13 cellular contexts compared by ENCODE assay signal in genomic region chr2:38692636-38693318, GRCh38. TPM values are rescaled to one million over a fixed set of nuclear protein-coding genes. Genes with fewer than 3 reads are reported as not detected.
DNase-seq lines count a peak whose midpoint lies in the region; ATAC-seq, FAIRE-seq and TF ChIP-seq lines count a peak whose summit lies in the region.
"Had no signal": no experiment of that assay in that cellular context is flagged by ENCODE, and none has a peak within 500 bp of the region (broad histone marks: within the 10 kb centered on the region; RNA-seq: fewer than 3 reads in every experiment).

No MANE protein-coding gene starts in this region.

- FAIRE-seq in HepG2 (lab: Jason Lieb, UNC): no peak

- DNase-seq in activated naive CD4-positive, alpha-beta T cell treated with anti-CD3 and anti-CD28 coated beads for 36 hours: no peak
- DNase-seq in activated naive CD4-positive, alpha-beta T cell treated with anti-CD3 and anti-CD28 coated beads, Interleukin-2, amount 50 U/mL, for 16 hours: no peak
- DNase-seq in activated T-helper 1 cell treated with anti-CD3 and anti-CD28 coated beads, Interleukin-12 subunit alpha, Interleukin-12 subunit beta, Interleukin-2, Interleukin-4 antibody, amounts not matched to agents 30 ng/mL and 10 ng/mL and 1 ng/mL, durations not matched to agents 14 hours and 24 hours and 36 hours (ENCODE audit: low spot score): no peak
- DNase-seq in HepG2 (ENCODE audit: low spot score) (peak; percentile 69), type B pancreatic cell (ENCODE audit: extremely low spot score, unreplicated experiment) (no peak), ascending aorta (ENCODE audit: low spot score in 2 of 2) (no peak), pons (ENCODE audit: low spot score) (no peak), COR-L47 (lab: John Stamatoyannopoulos, UW) (no peak)
- DNase-seq: GF-D8; NCI-H146; occipital lobe; stimulated activated CD4-positive, alpha-beta T cell treated with anti-CD3 and anti-CD28 coated beads, Interleukin-2, amount 100 ng/mL, for 24 hours; T1000 had no signal

- in situ Hi-C loops in HepG2 (cut with HindIII; ENCODE audit: extremely low pct_ligation_motif_present, low pct_unique_long_range_greater_than_20kb): no loop called here

- no peaks in the 10 kb centered on the region for H3K9me3 Mint-ChIP-seq in activated naive CD4-positive, alpha-beta T cell treated with anti-CD3 and anti-CD28 coated beads for 36 hours
- no peaks in the 10 kb centered on the region for H3K9me3 Mint-ChIP-seq in activated T-helper 1 cell treated with anti-CD3 and anti-CD28 coated beads, Interleukin-12 subunit alpha, Interleukin-12 subunit beta, Interleukin-2, Interleukin-4 antibody, amounts not matched to agents 30 ng/mL and 10 ng/mL and 1 ng/mL, durations not matched to agents 14 hours and 24 hours and 36 hours
- H3K9me3 Mint-ChIP-seq in type B pancreatic cell: no peaks in the 10 kb centered on the region

- peaks cover 45% of the 10 kb centered on the region for H3K36me3 Mint-ChIP-seq in activated naive CD4-positive, alpha-beta T cell treated with anti-CD3 and anti-CD28 coated beads for 36 hours (ENCODE audit: low read depth)
- peaks cover 51% of the 10 kb centered on the region for H3K36me3 Mint-ChIP-seq in activated T-helper 1 cell treated with anti-CD3 and anti-CD28 coated beads, Interleukin-12 subunit alpha, Interleukin-12 subunit beta, Interleukin-2, Interleukin-4 antibody, amounts not matched to agents 30 ng/mL and 10 ng/mL and 1 ng/mL, durations not matched to agents 14 hours and 24 hours and 36 hours (ENCODE audit: low read depth)
- peaks cover 4% of the 10 kb centered on the region for H3K36me3 Mint-ChIP-seq in type B pancreatic cell

- H2AFZ ChIP-seq in HepG2 (ENCODE audit: low read length): no peak overlapping the region

- POLR2A ChIA-PET in HepG2 (lab: Yijun Ruan, JAX): interaction anchor here (0.8 to 1.8 kb wide), 7 partner anchors 11 to 95 kb away, joined by 3 to 14 read pairs (median 4); partner anchors contain the start of genes GALM and SRSF7

- H3K27ac Mint-ChIP-seq in activated naive CD4-positive, alpha-beta T cell treated with anti-CD3 and anti-CD28 coated beads for 36 hours: peak overlapping the region; percentile 16
- peak overlapping the region; percentile 67 for H3K27ac Mint-ChIP-seq in activated T-helper 1 cell treated with anti-CD3 and anti-CD28 coated beads, Interleukin-12 subunit alpha, Interleukin-12 subunit beta, Interleukin-2, Interleukin-4 antibody, amounts not matched to agents 30 ng/mL and 10 ng/mL and 1 ng/mL, durations not matched to agents 14 hours and 24 hours and 36 hours
- peak overlapping the region; percentile 79 for H3K27ac Mint-ChIP-seq in type B pancreatic cell

- TF ChIP-seq EP300 in HepG2 (IDR thresholded peaks at IDR 0.05; ENCODE audit: low read depth in 2 of 2, low read length in 2 of 2): no peak
- TF ChIP-seq EP300 in HepG2 (CRISPR knock-in tag; IDR thresholded peaks at IDR 0.05; ENCODE audit: borderline replicate concordance): 0 out of 2 replicates have a peak, but pooled peaks have one; percentile 25

- H3K27ac ChIP-seq in HepG2 (ENCODE audit: extremely low read length, insufficient read depth, low read length) (peak overlapping the region; percentile 46), ascending aorta (no peak overlapping the region)

- 61% methylated on average over 8 of the region's 8 CpGs for WGBS in HepG2 (ENCODE audit: low lambda C conversion rate)

- H3K79me2 ChIP-seq in HepG2 (ENCODE audit: insufficient read depth, low read length): peaks cover 4% of the 10 kb centered on the region

- no peak for TF ChIP-seq CTCF in HepG2 (CRISPR knock-in tag; IDR thresholded peaks at IDR 0.05)
- TF ChIP-seq CTCF in type B pancreatic cell (conservative IDR thresholded peaks at IDR 0.05): no peak
- TF ChIP-seq CTCF in ascending aorta (IDR thresholded peaks at IDR 0.05): no peak

- peaks cover 64% of the 10 kb centered on the region for H3K4me1 Mint-ChIP-seq in activated naive CD4-positive, alpha-beta T cell treated with anti-CD3 and anti-CD28 coated beads for 36 hours (ENCODE audit: low read depth)
- H3K4me1 Mint-ChIP-seq in activated T-helper 1 cell treated with anti-CD3 and anti-CD28 coated beads, Interleukin-12 subunit alpha, Interleukin-12 subunit beta, Interleukin-2, Interleukin-4 antibody, amounts not matched to agents 30 ng/mL and 10 ng/mL and 1 ng/mL, durations not matched to agents 14 hours and 24 hours and 36 hours (ENCODE audit: low read depth): peaks cover 59% of the 10 kb centered on the region
- peaks cover 12% of the 10 kb centered on the region for H3K4me1 Mint-ChIP-seq in type B pancreatic cell (ENCODE audit: unreplicated experiment)

- ATAC-seq in HepG2: peak; percentile 98

- peak; percentile 58 for TF ChIP-seq RAD21 in HepG2 (CRISPR knock-in tag; IDR thresholded peaks at IDR 0.05)

- H3K9me3 ChIP-seq in HepG2 (ENCODE audit: low read length) (no peaks in the 10 kb centered on the region), ascending aorta (no peaks in the 10 kb centered on the region)

- H3K27me3 Mint-ChIP-seq in activated naive CD4-positive, alpha-beta T cell treated with anti-CD3 and anti-CD28 coated beads for 36 hours (ENCODE audit: low read depth): no peaks in the 10 kb centered on the region
- H3K27me3 Mint-ChIP-seq in activated T-helper 1 cell treated with anti-CD3 and anti-CD28 coated beads, Interleukin-12 subunit alpha, Interleukin-12 subunit beta, Interleukin-2, Interleukin-4 antibody, amounts not matched to agents 30 ng/mL and 10 ng/mL and 1 ng/mL, durations not matched to agents 14 hours and 24 hours and 36 hours (ENCODE audit: insufficient read depth): no peaks in the 10 kb centered on the region
- no peaks in the 10 kb centered on the region for H3K27me3 Mint-ChIP-seq in type B pancreatic cell

- H3K4me1 ChIP-seq in HepG2 (ENCODE audit: insufficient read depth, low read length) (peaks cover 53% of the 10 kb centered on the region), ascending aorta (peaks cover 0 to 6% of the 10 kb centered on the region in 2 donors)

- peaks cover 14 to 41% of the 10 kb centered on the region in 2 experiments for H3K36me3 ChIP-seq in HepG2 (replicated peaks in 1 of 2; ENCODE audit: control insufficient read depth in 1 of 2, insufficient read depth in 2 of 2, low read length in 2 of 2)
- H3K36me3 ChIP-seq in ascending aorta: peaks cover 0 to 9% of the 10 kb centered on the region in 2 donors

- H3K9ac ChIP-seq in HepG2 (ENCODE audit: insufficient read depth, low read depth, low read length): 0 out of 2 replicates have a peak overlapping the region, but pooled peaks have one; percentile 15

- H3K4me3 ChIP-seq in HepG2 (replicated peaks in 1 of 3; ENCODE audit: insufficient read depth in 1 of 3, low read depth in 2 of 3, low read length in 3 of 3) (no peak overlapping the region), ascending aorta (no peak overlapping the region)

- no TSS peak for BruUV-seq in HepG2 (replicated peaks; lab: Mats Ljungman, UMichigan)

- no peaks in the 10 kb centered on the region for H4K20me1 ChIP-seq in HepG2 (ENCODE audit: insufficient read depth, low read length)

- peak overlapping the region; percentile 25; the same call in 1 of the 2 replicates for H3K4me2 ChIP-seq in HepG2 (ENCODE audit: low read depth, low read length)

- H3K27me3 ChIP-seq in HepG2 (ENCODE audit: control insufficient read depth in 1 of 2, insufficient read depth in 2 of 2, low read length in 2 of 2) (no peaks in the 10 kb centered on the region), ascending aorta (no peaks in the 10 kb centered on the region)

- intact Hi-C loops in activated naive CD4-positive, alpha-beta T cell treated with anti-CD3 and anti-CD28 coated beads for 36 hours (cut with micrococcal nuclease): no loop called here
- intact Hi-C loops in activated T-helper 1 cell treated with anti-CD3 and anti-CD28 coated beads, Interleukin-12 subunit alpha, Interleukin-12 subunit beta, Interleukin-2, Interleukin-4 antibody, amounts not matched to agents 30 ng/mL and 10 ng/mL and 1 ng/mL, durations not matched to agents 14 hours and 24 hours and 36 hours (cut with micrococcal nuclease): no loop called here
- intact Hi-C loops in HepG2 (cut with micrococcal nuclease; ENCODE audit: unreplicated experiment): no loop called here
- intact Hi-C loops in ascending aorta (cut with DNase I): no loop called here

- no peak overlapping the region for H3K4me3 Mint-ChIP-seq in activated naive CD4-positive, alpha-beta T cell treated with anti-CD3 and anti-CD28 coated beads for 36 hours
- H3K4me3 Mint-ChIP-seq in activated T-helper 1 cell treated with anti-CD3 and anti-CD28 coated beads, Interleukin-12 subunit alpha, Interleukin-12 subunit beta, Interleukin-2, Interleukin-4 antibody, amounts not matched to agents 30 ng/mL and 10 ng/mL and 1 ng/mL, durations not matched to agents 14 hours and 24 hours and 36 hours: peak overlapping the region; percentile 2
- H3K4me3 Mint-ChIP-seq in type B pancreatic cell: no peak overlapping the region

- TF ChIP-seq POLR2A in HepG2 (IDR thresholded peaks at IDR 0.05; ENCODE audit: insufficient read depth in 1 of 2, low read depth in 2 of 2, low read length in 2 of 2): no peak

- CTCF ChIA-PET in activated naive CD4-positive, alpha-beta T cell treated with anti-CD3 and anti-CD28 coated beads for 36 hours (lab: Charles Lee): interaction anchor here (1.0 kb wide), 2 partner anchors 11 to 17 kb away, joined by 3 to 6 read pairs; no protein-coding TSS in a partner anchor
- CTCF ChIA-PET in HepG2 (lab: Yijun Ruan, JAX; ENCODE audit: low intra/inter-chr PET ratio, low total read pairs): no interaction called here

RNA-seq across cellular contexts. Expression of gene GALM, which starts 26.9 kb away (rescaled TPM):
- 10 to 100 TPM; 31.3 to 31.9 TPM for total RNA-seq in activated naive CD4-positive, alpha-beta T cell treated with anti-CD3 and anti-CD28 coated beads for 36 hours
- 77.0 and 78.4 TPM in 2 replicates for total RNA-seq in activated T-helper 1 cell treated with anti-CD3 and anti-CD28 coated beads, Interleukin-12 subunit alpha, Interleukin-12 subunit beta, Interleukin-2, Interleukin-4 antibody, amounts not matched to agents 30 ng/mL and 10 ng/mL and 1 ng/mL, durations not matched to agents 14 hours and 24 hours and 36 hours
- total RNA-seq in HepG2 (2016; rRNA removed; fragmentation: Illumina TruSeq; extraction: Trizol): 90.0 and 114 TPM in 2 replicates
- 23.4 and 25.3 TPM in 2 replicates for total RNA-seq in HepG2 (2016; cell fraction: cytosol; rRNA removed; fragmentation: Illumina TruSeq; extraction: Trizol; ENCODE audit: low read depth)
- 97.4 and 121 TPM in 2 replicates for total RNA-seq in HepG2 (2016; cell fraction: insoluble cytoplasmic fraction; rRNA removed; fragmentation: Illumina TruSeq; extraction: Trizol)
- 42.3 and 46.2 TPM in 2 replicates for total RNA-seq in HepG2 (2016; cell fraction: membrane; rRNA removed; fragmentation: Illumina TruSeq; extraction: Trizol)
- 40.2 and 41.1 TPM in 2 replicates for total RNA-seq in HepG2 (2016; cell fraction: nucleus; rRNA removed; fragmentation: Illumina TruSeq; extraction: Trizol)
- polyA plus RNA-seq in HepG2 (2011; rRNA removed): 60.3 and 65.5 TPM in 2 replicates
- polyA plus RNA-seq in HepG2 (2011; cell fraction: cytosol; rRNA removed): 55.9 and 67.8 TPM in 2 replicates
- polyA plus RNA-seq in HepG2 (2011; cell fraction: nucleus; rRNA removed): 18.3 and 26.1 TPM in 2 replicates
- polyA plus RNA-seq in HepG2 (2012): 53.1 and 67.0 TPM in 2 replicates
- 17.3 and 18.5 TPM in 2 replicates for polyA plus RNA-seq in HepG2 (2016; cell fraction: cytosol; fragmentation: Illumina TruSeq; extraction: Trizol; ENCODE audit: low read depth)
- 102 TPM in 2 replicates for polyA plus RNA-seq in HepG2 (2016; cell fraction: insoluble cytoplasmic fraction; fragmentation: Illumina TruSeq; extraction: Trizol; ENCODE audit: low read depth)
- 25.4 and 26.1 TPM in 2 replicates for polyA plus RNA-seq in HepG2 (2016; cell fraction: membrane; fragmentation: Illumina TruSeq; extraction: Trizol; ENCODE audit: low read depth)
- 43.2 and 47.8 TPM in 2 replicates for polyA plus RNA-seq in HepG2 (2016; cell fraction: nucleus; fragmentation: Illumina TruSeq; extraction: Trizol; ENCODE audit: insufficient read depth, low read depth)
- polyA minus RNA-seq in HepG2 (2011; rRNA and poly(A)+ RNA removed; ENCODE audit: low replicate concordance): 20.6 and 67.6 TPM in 2 replicates
- polyA minus RNA-seq in HepG2 (2011; cell fraction: cytosol; rRNA and poly(A)+ RNA removed): 37.5 and 41.1 TPM in 2 replicates
- polyA minus RNA-seq in HepG2 (2011; cell fraction: nucleus; rRNA and poly(A)+ RNA removed): 40.4 and 46.2 TPM in 2 replicates
- 14.0 and 16.1 TPM in 2 replicates for total RNA-seq in type B pancreatic cell (ENCODE audit: low replicate concordance)
- total RNA-seq in ascending aorta: 1.4 TPM

RNA-seq across cellular contexts. Expression of gene SRSF7, which starts 58.4 kb away (rescaled TPM):
- 100 to 1,000 TPM; 212 to 217 TPM for total RNA-seq in activated naive CD4-positive, alpha-beta T cell treated with anti-CD3 and anti-CD28 coated beads for 36 hours
- 417 and 422 TPM in 2 replicates for total RNA-seq in activated T-helper 1 cell treated with anti-CD3 and anti-CD28 coated beads, Interleukin-12 subunit alpha, Interleukin-12 subunit beta, Interleukin-2, Interleukin-4 antibody, amounts not matched to agents 30 ng/mL and 10 ng/mL and 1 ng/mL, durations not matched to agents 14 hours and 24 hours and 36 hours
- 275 and 377 TPM in 2 replicates for total RNA-seq in HepG2 (2016; rRNA removed; fragmentation: Illumina TruSeq; extraction: Trizol)
- 67.2 and 80.5 TPM in 2 replicates for total RNA-seq in HepG2 (2016; cell fraction: cytosol; rRNA removed; fragmentation: Illumina TruSeq; extraction: Trizol; ENCODE audit: low read depth)
- total RNA-seq in HepG2 (2016; cell fraction: insoluble cytoplasmic fraction; rRNA removed; fragmentation: Illumina TruSeq; extraction: Trizol): 285 and 392 TPM in 2 replicates
- 77.6 and 84.5 TPM in 2 replicates for total RNA-seq in HepG2 (2016; cell fraction: membrane; rRNA removed; fragmentation: Illumina TruSeq; extraction: Trizol)
- 186 and 191 TPM in 2 replicates for total RNA-seq in HepG2 (2016; cell fraction: nucleus; rRNA removed; fragmentation: Illumina TruSeq; extraction: Trizol)
- 154 and 172 TPM in 2 replicates for polyA plus RNA-seq in HepG2 (2011; rRNA removed)
- polyA plus RNA-seq in HepG2 (2011; cell fraction: cytosol; rRNA removed): 76.4 and 98.0 TPM in 2 replicates
- 231 and 316 TPM in 2 replicates for polyA plus RNA-seq in HepG2 (2011; cell fraction: nucleus; rRNA removed)
- 106 and 123 TPM in 2 replicates for polyA plus RNA-seq in HepG2 (2012)
- 48.7 and 55.5 TPM in 2 replicates for polyA plus RNA-seq in HepG2 (2016; cell fraction: cytosol; fragmentation: Illumina TruSeq; extraction: Trizol; ENCODE audit: low read depth)
- polyA plus RNA-seq in HepG2 (2016; cell fraction: insoluble cytoplasmic fraction; fragmentation: Illumina TruSeq; extraction: Trizol; ENCODE audit: low read depth): 378 and 417 TPM in 2 replicates
- polyA plus RNA-seq in HepG2 (2016; cell fraction: membrane; fragmentation: Illumina TruSeq; extraction: Trizol; ENCODE audit: low read depth): 45.0 and 50.4 TPM in 2 replicates
- polyA plus RNA-seq in HepG2 (2016; cell fraction: nucleus; fragmentation: Illumina TruSeq; extraction: Trizol; ENCODE audit: insufficient read depth, low read depth): 359 and 362 TPM in 2 replicates
- 67.1 and 233 TPM in 2 replicates for polyA minus RNA-seq in HepG2 (2011; rRNA and poly(A)+ RNA removed; ENCODE audit: low replicate concordance)
- polyA minus RNA-seq in HepG2 (2011; cell fraction: cytosol; rRNA and poly(A)+ RNA removed): 41.8 and 45.7 TPM in 2 replicates
- polyA minus RNA-seq in HepG2 (2011; cell fraction: nucleus; rRNA and poly(A)+ RNA removed): 175 and 230 TPM in 2 replicates
- 176 and 248 TPM in 2 replicates for total RNA-seq in type B pancreatic cell (ENCODE audit: low replicate concordance)
- 54.1 TPM for total RNA-seq in ascending aorta

Comparison
In these comparisons a context has a peak if more than half of its experiments do, and no peak if none do; other contexts are left out.
1. H3K27ac Mint-ChIP-seq: peak in every context shown above with its lines; median percentile 79 in type B pancreatic cell; 67 in activated T-helper 1 cell treated with anti-CD3 and anti-CD28 coated beads, Interleukin-12 subunit alpha, Interleukin-12 subunit beta, Interleukin-2, Interleukin-4 antibody, amounts not matched to agents 30 ng/mL and 10 ng/mL and 1 ng/mL, durations not matched to agents 14 hours and 24 hours and 36 hours; 16 in activated naive CD4-positive, alpha-beta T cell treated with anti-CD3 and anti-CD28 coated beads for 36 hours.